Comparison of ENCODE assay signal across 23 cellular contexts in the genomic region with DNA sequence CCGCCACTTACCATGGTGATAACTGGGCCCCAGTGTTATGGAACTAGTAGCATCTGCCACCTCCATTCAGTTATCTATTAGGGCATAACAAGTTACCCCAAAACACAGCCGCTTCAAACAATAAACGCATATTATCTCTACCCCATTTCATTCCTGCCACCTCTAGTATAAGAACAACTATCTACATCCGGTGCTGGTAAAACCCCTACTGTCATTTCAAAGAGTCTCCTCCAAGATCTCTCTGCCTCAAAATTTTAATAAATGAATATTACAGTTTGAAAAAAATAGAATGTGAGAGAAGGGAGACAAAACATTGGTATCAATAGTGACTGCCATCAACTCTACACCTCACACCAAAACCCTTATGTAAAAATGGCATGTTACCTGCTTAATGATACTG. TPM values are rescaled to one million over a fixed set of nuclear protein-coding genes. Genes with fewer than 3 reads are reported as not detected.
A peak's percentile ranks its signal among the peaks of the same experiment; 100 is the strongest.
DNase-seq lines count a peak whose midpoint lies in the region; ATAC-seq and TF ChIP-seq lines count a peak whose summit lies in the region.
"Had no signal": no experiment of that assay in that cellular context is flagged by ENCODE, and none has a peak within 500 bp of the region (broad histone marks: within the 10 kb centered on the region; RNA-seq: fewer than 3 reads in every experiment).

No MANE protein-coding gene starts in this region.

- peaks cover 13% of the 10 kb centered on the region for H3K4me1 Mint-ChIP-seq in activated T-helper 17 cell treated with anti-CD3 and anti-CD28 coated beads, Interleukin-2, amount 50 U/mL, for 72 hours

- no peaks in the 10 kb centered on the region for H3K79me2 ChIP-seq in OCI-LY3 (ENCODE audit: low read length)

- H3K36me3 ChIP-seq in OCI-LY3 (replicated peaks; ENCODE audit: low read depth, low read length): no peaks in the 10 kb centered on the region

- peak; percentile 36 to 58 for ATAC-seq in activated CD4-positive, CD25-positive, alpha-beta regulatory T cell treated with anti-CD3 and anti-CD28 coated beads, Interleukin-2, amount 50 U/mL, for 24 hours
- peak; percentile 48 for ATAC-seq in activated T-helper 17 cell treated with anti-CD3 and anti-CD28 coated beads, Interleukin-2, amount 50 U/mL, for 72 hours (replicated peaks)
- ATAC-seq: A549, GM12878 had no signal

- no peak overlapping the region for H3K4me3 Mint-ChIP-seq in activated T-helper 17 cell treated with anti-CD3 and anti-CD28 coated beads, Interleukin-2, amount 50 U/mL, for 72 hours
- H3K4me3 Mint-ChIP-seq: B cell; CD4-positive, alpha-beta memory T cell; CD8-positive, alpha-beta memory T cell had no signal

- H3K27ac ChIP-seq in OCI-LY3 (ENCODE audit: low read length): no peak overlapping the region
- H3K27ac ChIP-seq: 22Rv1, A549, C4-2B had no signal

- H3K4me1 ChIP-seq in OCI-LY3 (ENCODE audit: low read length): peaks cover 56% of the 10 kb centered on the region

- no peaks in the 10 kb centered on the region for H3K9me3 ChIP-seq in OCI-LY3 (ENCODE audit: insufficient read depth, low read length)
- H3K9me3 ChIP-seq: A549; BLaER1 treated with 17β-estradiol and CSF1 and Interleukin-3, amounts not matched to agents 10 nM and 100 nM had no signal

- no peaks in the 10 kb centered on the region for H4K20me1 ChIP-seq in OCI-LY3 (ENCODE audit: insufficient read depth, low read length)

- no peak overlapping the region for H3K9ac ChIP-seq in OCI-LY3 (ENCODE audit: low read length)

- H3K36me3 Mint-ChIP-seq in activated T-helper 17 cell treated with anti-CD3 and anti-CD28 coated beads, Interleukin-2, amount 50 U/mL, for 72 hours (ENCODE audit: low read depth): no peaks in the 10 kb centered on the region
- H3K36me3 Mint-ChIP-seq: CD4-positive, alpha-beta memory T cell; CD8-positive, alpha-beta memory T cell had no signal

- no peak overlapping the region for H3K27ac Mint-ChIP-seq in activated T-helper 17 cell treated with anti-CD3 and anti-CD28 coated beads, Interleukin-2, amount 50 U/mL, for 72 hours
- H3K27ac Mint-ChIP-seq: B cell had no signal

- H3K27me3 ChIP-seq in OCI-LY3 (ENCODE audit: low read depth, low read length): no peaks in the 10 kb centered on the region; the same call in 1 of the 2 replicates
- H3K27me3 ChIP-seq: BLaER1 treated with 17β-estradiol and CSF1 and Interleukin-3, amounts not matched to agents 10 nM and 100 nM had no signal

- H3K4me3 ChIP-seq in OCI-LY3 (ENCODE audit: low read length): no peak overlapping the region
- H3K4me3 ChIP-seq: A549; BLaER1 treated with 17β-estradiol and CSF1 and Interleukin-3, amounts not matched to agents 10 nM and 100 nM; GM12878 had no signal

- no peaks in the 10 kb centered on the region for H3K9me3 Mint-ChIP-seq in activated T-helper 17 cell treated with anti-CD3 and anti-CD28 coated beads, Interleukin-2, amount 50 U/mL, for 72 hours
- H3K9me3 Mint-ChIP-seq: CD4-positive, alpha-beta memory T cell; CD8-positive, alpha-beta memory T cell had no signal

- 0 out of 2 replicates have a peak overlapping the region, but pooled peaks have one; percentile 62 for H2AFZ ChIP-seq in OCI-LY3 (ENCODE audit: low read depth, low read length)

- no peak for DNase-seq in activated CD4-positive, CD25-positive, alpha-beta regulatory T cell treated with anti-CD3 and anti-CD28 coated beads, Interleukin-2, amount 50 U/mL, for 72 hours
- DNase-seq in LoVo (ENCODE audit: low spot score): no peak
- DNase-seq in SIG-M5 (lab: John Stamatoyannopoulos, UW): no peak
- DNase-seq: AML-193; CD4-positive, alpha-beta memory T cell; CD8-positive, alpha-beta memory T cell; COR-L47; DMS 273 treated with DMSO at 0.1 percent for 48 hours; DMS153; DMS53; DMS79; DND-41; EL; GDM1 had no signal

- no peak for TF ChIP-seq CTCF in OCI-LY3 (IDR thresholded peaks at IDR 0.05; ENCODE audit: low read depth, low read length)

- no peaks in the 10 kb centered on the region for H3K27me3 Mint-ChIP-seq in activated T-helper 17 cell treated with anti-CD3 and anti-CD28 coated beads, Interleukin-2, amount 50 U/mL, for 72 hours
- H3K27me3 Mint-ChIP-seq: CD4-positive, alpha-beta memory T cell; CD8-positive, alpha-beta memory T cell had no signal

- peak overlapping the region; percentile 51 for H3K4me2 ChIP-seq in OCI-LY3 (ENCODE audit: low read length)
- H3K4me2 ChIP-seq: A549 had no signal

RNA-seq across cellular contexts. Expression of a gene that starts 35.5 kb away (rescaled TPM):
- total RNA-seq in activated T-helper 17 cell treated with anti-CD3 and anti-CD28 coated beads, Interleukin-2, amount 50 U/mL, for 72 hours: 100 to 1,000 TPM; 238 to 481 TPM
